In the genomic region with DNA sequence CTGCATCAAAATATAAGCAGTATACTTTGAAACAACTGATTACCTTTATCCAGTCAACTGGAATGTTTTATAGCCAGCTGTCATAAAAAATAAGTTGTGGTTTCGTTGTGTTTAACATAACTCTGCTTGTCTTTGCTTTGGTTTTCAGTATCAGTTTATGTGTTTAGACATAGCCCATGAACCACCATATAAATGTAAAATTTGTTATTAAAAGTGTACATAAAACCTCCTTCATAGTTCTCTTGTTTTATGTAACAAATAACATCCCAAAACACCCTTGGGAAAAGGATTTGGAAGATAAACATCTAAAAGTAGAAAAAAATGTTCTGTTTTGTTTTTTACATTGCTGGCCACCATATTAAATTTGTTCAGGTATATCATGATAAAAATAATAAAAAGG, we compare ENCODE assay signal across 35 cellular contexts.
"Had no signal": no experiment of that assay in that cellular context is flagged by ENCODE, and none has a peak within 500 bp of the region (broad histone marks: within the 10 kb centered on the region; RNA-seq: fewer than 3 reads in every experiment).

No MANE protein-coding gene starts in this region.

- H3K4me3 ChIP-seq: MG63 had no signal

- H3K27me3 ChIP-seq: MG63 had no signal

- DNase-seq: Karpas-422, Kasumi-1, KBM-7, KG1, MG63, MM.1S, MV-4-11, NCI-H1048, NCI-H1092, NCI-H1092 treated with DMSO at 0.1 percent for 48 hours, NCI-H1105, NCI-H1105 treated with DMSO at 0.1 percent for 48 hours, NCI-H1417, NCI-H1417 treated with DMSO at 0.1 percent for 48 hours, NCI-H1436, NCI-H1436 treated with DMSO at 0.1 percent for 48 hours, NCI-H146, NCI-H1694, NCI-H1694 treated with DMSO at 0.1 percent for 48 hours, NCI-H187, NCI-H187 treated with DMSO at 0.1 percent for 48 hours, NCI-H1930, NCI-H2029, NCI-H2029 treated with DMSO at 0.1 percent for 48 hours, NCI-H2081, NCI-H2081 treated with DMSO at 0.1 percent for 48 hours, NCI-H2107, NCI-H2171, NCI-H2171 treated with DMSO at 0.1 percent for 48 hours, NCI-H2227 treated with DMSO at 0.1 percent for 48 hours, NCI-H345, NCI-H446, NCI-H446 treated with DMSO at 0.1 percent for 48 hours, NCI-H510A had no signal

- H3K27ac ChIP-seq: KMS-11 had no signal

- H3K9me3 ChIP-seq: MG63 had no signal

- H3K36me3 ChIP-seq: MG63 had no signal
